2 cellular contexts compared by ENCODE assay signal in the genomic region with DNA sequence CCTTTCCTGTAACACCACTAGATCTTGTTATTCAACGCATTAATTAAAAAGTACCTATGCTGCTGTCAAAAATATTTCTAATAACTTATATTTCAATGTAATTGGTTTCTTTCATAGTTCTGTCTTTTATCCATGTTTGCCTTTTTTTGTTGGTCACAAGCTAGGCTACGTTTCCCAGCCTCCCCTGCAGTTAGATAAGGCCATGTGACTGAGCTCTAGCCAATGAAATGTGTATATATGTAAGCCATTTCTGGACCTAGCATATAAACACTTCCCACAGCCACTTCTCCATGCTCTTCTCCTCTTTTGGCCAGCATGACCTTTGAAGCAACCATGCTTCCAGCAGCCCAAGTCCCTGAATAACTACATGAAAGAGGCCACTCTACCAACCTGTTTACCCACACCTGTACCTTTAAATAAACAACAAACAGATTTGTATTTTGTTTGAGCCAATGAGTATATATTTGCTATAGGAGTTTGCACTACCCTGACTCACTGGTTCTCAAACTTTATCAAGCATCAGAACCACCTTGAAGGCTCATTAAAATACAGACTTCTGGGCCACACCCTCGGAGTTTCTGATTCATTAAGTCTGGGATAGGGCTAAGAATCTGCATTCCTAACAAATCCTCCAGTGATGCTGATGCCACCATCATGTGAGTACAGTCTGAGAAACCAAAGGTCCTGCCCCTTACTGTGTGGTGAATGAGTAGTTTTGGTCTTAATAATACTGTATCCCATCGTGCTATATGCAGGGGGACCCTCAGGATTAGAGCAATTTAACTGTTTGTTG.
TF ChIP-seq lines count a peak whose summit lies in the region.

No MANE protein-coding gene starts in this region.

TF ChIP-seq in IMR-90, 13 proteins besides CTCF, POLR2A, EP300 and RAD21:
- TF ChIP-seq CEBPB (IDR thresholded peaks at IDR 0.05; ENCODE audit: low read depth, low read length) (no peak), NFE2L2 (IDR thresholded peaks at IDR 0.05; ENCODE audit: low read depth, low read length) (no peak), BHLHE40 (IDR thresholded peaks at IDR 0.05; ENCODE audit: low read depth, low read length) (peak; percentile 60), RFX5 (IDR thresholded peaks at IDR 0.05; ENCODE audit: low read depth, low read length) (no peak), RCOR1 (IDR thresholded peaks at IDR 0.05; ENCODE audit: insufficient replicate concordance, low read length) (no peak)
- TF ChIP-seq, protein P1, sequence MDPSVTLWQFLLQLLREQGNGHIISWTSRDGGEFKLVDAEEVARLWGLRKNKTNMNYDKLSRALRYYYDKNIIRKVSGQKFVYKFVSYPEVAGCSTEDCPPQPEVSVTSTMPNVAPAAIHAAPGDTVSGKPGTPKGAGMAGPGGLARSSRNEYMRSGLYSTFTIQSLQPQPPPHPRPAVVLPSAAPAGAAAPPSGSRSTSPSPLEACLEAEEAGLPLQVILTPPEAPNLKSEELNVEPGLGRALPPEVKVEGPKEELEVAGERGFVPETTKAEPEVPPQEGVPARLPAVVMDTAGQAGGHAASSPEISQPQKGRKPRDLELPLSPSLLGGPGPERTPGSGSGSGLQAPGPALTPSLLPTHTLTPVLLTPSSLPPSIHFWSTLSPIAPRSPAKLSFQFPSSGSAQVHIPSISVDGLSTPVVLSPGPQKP (IDR thresholded peaks at IDR 0.05; ENCODE audit: borderline replicate concordance, low read depth, low read length): no peak

TF ChIP-seq in K562, 482 proteins besides CTCF, POLR2A, EP300 and RAD21:
- TF ChIP-seq, protein P2, sequence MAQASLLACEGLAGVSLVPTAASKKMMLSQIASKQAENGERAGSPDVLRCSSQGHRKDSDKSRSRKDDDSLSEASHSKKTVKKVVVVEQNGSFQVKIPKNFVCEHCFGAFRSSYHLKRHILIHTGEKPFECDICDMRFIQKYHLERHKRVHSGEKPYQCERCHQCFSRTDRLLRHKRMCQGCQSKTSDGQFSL (CRISPR knock-in tag; IDR thresholded peaks at IDR 0.05): no peak
- TF ChIP-seq, protein P2 (tag; IDR thresholded peaks at IDR 0.05): no peak
- TF ChIP-seq RAD51 (IDR thresholded peaks at IDR 0.05; ENCODE audit: borderline replicate concordance, low read depth): peak; percentile 54; the same call in 1 of the 2 replicates
- TF ChIP-seq, protein P3, sequence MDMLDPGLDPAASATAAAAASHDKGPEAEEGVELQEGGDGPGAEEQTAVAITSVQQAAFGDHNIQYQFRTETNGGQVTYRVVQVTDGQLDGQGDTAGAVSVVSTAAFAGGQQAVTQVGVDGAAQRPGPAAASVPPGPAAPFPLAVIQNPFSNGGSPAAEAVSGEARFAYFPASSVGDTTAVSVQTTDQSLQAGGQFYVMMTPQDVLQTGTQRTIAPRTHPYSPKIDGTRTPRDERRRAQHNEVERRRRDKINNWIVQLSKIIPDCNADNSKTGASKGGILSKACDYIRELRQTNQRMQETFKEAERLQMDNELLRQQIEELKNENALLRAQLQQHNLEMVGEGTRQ (CRISPR knock-in tag; IDR thresholded peaks at IDR 0.05): peak; percentile 76
- TF ChIP-seq, protein P4, sequence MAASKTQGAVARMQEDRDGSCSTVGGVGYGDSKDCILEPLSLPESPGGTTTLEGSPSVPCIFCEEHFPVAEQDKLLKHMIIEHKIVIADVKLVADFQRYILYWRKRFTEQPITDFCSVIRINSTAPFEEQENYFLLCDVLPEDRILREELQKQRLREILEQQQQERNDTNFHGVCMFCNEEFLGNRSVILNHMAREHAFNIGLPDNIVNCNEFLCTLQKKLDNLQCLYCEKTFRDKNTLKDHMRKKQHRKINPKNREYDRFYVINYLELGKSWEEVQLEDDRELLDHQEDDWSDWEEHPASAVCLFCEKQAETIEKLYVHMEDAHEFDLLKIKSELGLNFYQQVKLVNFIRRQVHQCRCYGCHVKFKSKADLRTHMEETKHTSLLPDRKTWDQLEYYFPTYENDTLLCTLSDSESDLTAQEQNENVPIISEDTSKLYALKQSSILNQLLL (CRISPR knock-in tag; IDR thresholded peaks at IDR 0.05; ENCODE audit: borderline replicate concordance): no peak
- TF ChIP-seq ZNF717 (CRISPR knock-in tag; IDR thresholded peaks at IDR 0.05): no peak
- TF ChIP-seq, protein P5, sequence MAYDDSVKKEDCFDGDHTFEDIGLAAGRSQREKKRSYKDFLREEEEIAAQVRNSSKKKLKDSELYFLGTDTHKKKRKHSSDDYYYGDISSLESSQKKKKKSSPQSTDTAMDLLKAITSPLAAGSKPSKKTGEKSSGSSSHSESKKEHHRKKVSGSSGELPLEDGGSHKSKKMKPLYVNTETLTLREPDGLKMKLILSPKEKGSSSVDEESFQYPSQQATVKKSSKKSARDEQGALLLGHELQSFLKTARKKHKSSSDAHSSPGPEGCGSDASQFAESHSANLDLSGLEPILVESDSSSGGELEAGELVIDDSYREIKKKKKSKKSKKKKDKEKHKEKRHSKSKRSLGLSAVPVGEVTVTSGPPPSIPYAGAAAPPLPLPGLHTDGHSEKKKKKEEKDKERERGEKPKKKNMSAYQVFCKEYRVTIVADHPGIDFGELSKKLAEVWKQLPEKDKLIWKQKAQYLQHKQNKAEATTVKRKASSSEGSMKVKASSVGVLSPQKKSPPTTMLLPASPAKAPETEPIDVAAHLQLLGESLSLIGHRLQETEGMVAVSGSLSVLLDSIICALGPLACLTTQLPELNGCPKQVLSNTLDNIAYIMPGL (CRISPR knock-in tag; IDR thresholded peaks at IDR 0.05): no peak
- TF ChIP-seq, protein P6, sequence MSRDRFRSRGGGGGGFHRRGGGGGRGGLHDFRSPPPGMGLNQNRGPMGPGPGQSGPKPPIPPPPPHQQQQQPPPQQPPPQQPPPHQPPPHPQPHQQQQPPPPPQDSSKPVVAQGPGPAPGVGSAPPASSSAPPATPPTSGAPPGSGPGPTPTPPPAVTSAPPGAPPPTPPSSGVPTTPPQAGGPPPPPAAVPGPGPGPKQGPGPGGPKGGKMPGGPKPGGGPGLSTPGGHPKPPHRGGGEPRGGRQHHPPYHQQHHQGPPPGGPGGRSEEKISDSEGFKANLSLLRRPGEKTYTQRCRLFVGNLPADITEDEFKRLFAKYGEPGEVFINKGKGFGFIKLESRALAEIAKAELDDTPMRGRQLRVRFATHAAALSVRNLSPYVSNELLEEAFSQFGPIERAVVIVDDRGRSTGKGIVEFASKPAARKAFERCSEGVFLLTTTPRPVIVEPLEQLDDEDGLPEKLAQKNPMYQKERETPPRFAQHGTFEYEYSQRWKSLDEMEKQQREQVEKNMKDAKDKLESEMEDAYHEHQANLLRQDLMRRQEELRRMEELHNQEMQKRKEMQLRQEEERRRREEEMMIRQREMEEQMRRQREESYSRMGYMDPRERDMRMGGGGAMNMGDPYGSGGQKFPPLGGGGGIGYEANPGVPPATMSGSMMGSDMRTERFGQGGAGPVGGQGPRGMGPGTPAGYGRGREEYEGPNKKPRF (IDR thresholded peaks at IDR 0.05; ENCODE audit: low read depth, low read length): no peak
- TF ChIP-seq, protein P7, sequence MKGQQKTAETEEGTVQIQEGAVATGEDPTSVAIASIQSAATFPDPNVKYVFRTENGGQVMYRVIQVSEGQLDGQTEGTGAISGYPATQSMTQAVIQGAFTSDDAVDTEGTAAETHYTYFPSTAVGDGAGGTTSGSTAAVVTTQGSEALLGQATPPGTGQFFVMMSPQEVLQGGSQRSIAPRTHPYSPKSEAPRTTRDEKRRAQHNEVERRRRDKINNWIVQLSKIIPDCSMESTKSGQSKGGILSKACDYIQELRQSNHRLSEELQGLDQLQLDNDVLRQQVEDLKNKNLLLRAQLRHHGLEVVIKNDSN (CRISPR knock-in tag; IDR thresholded peaks at IDR 0.05): peak; percentile 58
- TF ChIP-seq BDP1 (IDR thresholded peaks at IDR 0.05; ENCODE audit: insufficient read depth, insufficient read length): no peak
- TF ChIP-seq ZBTB8A (IDR thresholded peaks at IDR 0.05; ENCODE audit: partially characterized antibody): no peak
